ENCODE assay signal across 8 cellular contexts in genomic region chr19:43519436-43520088, GRCh38. TPM values are rescaled to one million over a fixed set of nuclear protein-coding genes. Genes with fewer than 3 reads are reported as not detected.
DNase-seq lines count a peak whose midpoint lies in the region; ATAC-seq and TF ChIP-seq lines count a peak whose summit lies in the region.

No MANE protein-coding gene starts in this region.

- H3K27ac ChIP-seq in AG04450 (ENCODE audit: low read depth, low read length) (no peak overlapping the region), caudate nucleus (ENCODE audit: low read depth, low read length) (no peak overlapping the region)

- TF ChIP-seq CTCF in AG04450 (IDR thresholded peaks at IDR 0.05; ENCODE audit: low read depth, low read length), result peak; percentile 89

- no peak for ATAC-seq in GM18909 (IDR thresholded peaks at IDR 0.05; ENCODE audit: poor library complexity, unreplicated experiment)

- no peaks in the 10 kb centered on the region for H3K9me3 ChIP-seq in AG04450 (ENCODE audit: control insufficient read depth, insufficient read depth, low read length)

- DNase-seq in AG04450 (ENCODE audit: low read depth, low spot score), result peak; percentile 94
- DNase-seq in GOT3 (lab: John Stamatoyannopoulos, UW), result peak; percentile 28
- peak; percentile 73 for DNase-seq in NCI-H226
- peak; percentile 69 for DNase-seq in activated CD4-positive, CD25-positive, alpha-beta regulatory T cell treated with anti-CD3 and anti-CD28 coated beads, Interleukin-2, amount 50 U/mL, for 16 hours (ENCODE audit: low read depth, low spot score)
- DNase-seq in caudate nucleus (lab: John Stamatoyannopoulos, UW), result peak in 58 of 61 donors; percentile 16 to 87 (median 56)
- DNase-seq in kidney glomerular epithelial cell (lab: John Stamatoyannopoulos, UW), result peak; percentile 79
- DNase-seq in stimulated activated CD4-positive, alpha-beta T cell treated with anti-CD3 and anti-CD28 coated beads, Interleukin-2, amount 100 ng/mL, for 24 hours, result peak; percentile 85 to 86

- no peaks in the 10 kb centered on the region for H3K27me3 ChIP-seq in AG04450 (ENCODE audit: control insufficient read depth, insufficient read depth, low read length)

- POLR2A ChIA-PET in AG04450 (lab: Yijun Ruan, JAX), result interaction anchor here (0.6 to 1.8 kb wide), 7 partner anchors 10 to 443 kb away, joined by 3 to 13 read pairs (median 4); partner anchors contain the start of gene ZNF575

- CTCF ChIA-PET in AG04450 (lab: Charles Lee), result interaction anchor here (0.6 to 11.1 kb wide), 36 partner anchors 9 to 953 kb away, joined by 3 to 385 read pairs (median 6); partner anchors contain the start of genes ETHE1, PHLDB3, PLAUR and ZNF575

- H3K4me3 ChIP-seq in AG04450 (ENCODE audit: low read depth, low read length), result no peak overlapping the region

RNA-seq across cellular contexts. Expression of gene ETHE1, which starts 7.4 kb away (rescaled TPM):
- 104 and 130 TPM in 2 replicates for polyA plus RNA-seq in AG04450 (2011; rRNA removed)
- polyA minus RNA-seq in AG04450 (2011; rRNA and poly(A)+ RNA removed), result 78.5 and 98.3 TPM in 2 replicates

RNA-seq across cellular contexts. Expression of gene ZNF575, which starts 13.4 kb away (rescaled TPM):
- 0.16 and 0.17 TPM in 2 replicates for polyA plus RNA-seq in AG04450 (2011; rRNA removed)
- 0.69 TPM in 1 of 2 replicates, not detected in the other for polyA minus RNA-seq in AG04450 (2011; rRNA and poly(A)+ RNA removed)

RNA-seq across cellular contexts. Expression of gene PHLDB3, which starts 15.0 kb away (rescaled TPM):
- 4.2 and 5.9 TPM in 2 replicates for polyA plus RNA-seq in AG04450 (2011; rRNA removed)
- 3.7 and 3.8 TPM in 2 replicates for polyA minus RNA-seq in AG04450 (2011; rRNA and poly(A)+ RNA removed)

RNA-seq across cellular contexts. Expression of gene LYPD3, which starts 54.2 kb away (rescaled TPM):
- polyA plus RNA-seq in AG04450 (2011; rRNA removed), result 0.60 and 1.0 TPM in 2 replicates
- 0.39 and 0.83 TPM in 2 replicates for polyA minus RNA-seq in AG04450 (2011; rRNA and poly(A)+ RNA removed)

RNA-seq across cellular contexts. Expression of gene XRCC1, which starts 55.8 kb away (rescaled TPM):
- 15.2 and 17.7 TPM in 2 replicates for polyA plus RNA-seq in AG04450 (2011; rRNA removed)
- polyA minus RNA-seq in AG04450 (2011; rRNA and poly(A)+ RNA removed), result 14.7 and 18.6 TPM in 2 replicates

Comparison
In these comparisons a context has a peak if more than half of its experiments do, and no peak if none do; other contexts are left out.
1. DNase-seq: peak in every context shown above with its lines; median percentile 94 in AG04450; 86 in stimulated activated CD4-positive, alpha-beta T cell treated with anti-CD3 and anti-CD28 coated beads, Interleukin-2, amount 100 ng/mL, for 24 hours; 79 in kidney glomerular epithelial cell; 73 in NCI-H226; 69 in activated CD4-positive, CD25-positive, alpha-beta regulatory T cell treated with anti-CD3 and anti-CD28 coated beads, Interleukin-2, amount 50 U/mL, for 16 hours; 56 in caudate nucleus; 28 in GOT3.